ENCODE assay signal across 1 cellular context in genomic region chr1:176466514-176466913, GRCh38.
TF ChIP-seq lines count a peak whose summit lies in the region.

No MANE protein-coding gene starts in this region.

TF ChIP-seq in GM23338, 12 proteins besides CTCF, POLR2A, EP300 and RAD21 (continued from another document):
- TF ChIP-seq ZNF462 (CRISPR knock-in tag; IDR thresholded peaks at IDR 0.05) (no peak), ETS1 (IDR thresholded peaks at IDR 0.05) (no peak)
